17 cellular contexts compared by ENCODE assay signal in the genomic region with DNA sequence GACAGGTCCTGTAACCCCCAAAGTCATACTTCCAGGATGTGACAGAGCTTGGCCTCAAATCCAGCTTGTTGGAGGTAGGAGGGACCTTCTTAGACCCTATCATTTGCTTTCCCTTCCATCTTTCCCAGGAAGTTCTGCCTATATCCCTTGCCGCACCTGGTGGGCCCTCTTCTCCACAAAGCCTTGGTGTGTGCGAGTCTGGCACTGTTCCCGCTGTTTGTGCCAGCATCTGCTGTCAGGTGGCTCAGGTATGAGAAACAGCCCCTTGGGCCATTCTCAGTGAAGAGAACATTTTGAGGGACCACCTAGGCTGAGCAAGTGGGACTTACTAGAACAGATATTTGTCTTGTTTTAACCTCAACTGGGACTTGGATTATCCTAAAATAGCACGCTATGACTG. TPM values are rescaled to one million over a fixed set of nuclear protein-coding genes. Genes with fewer than 3 reads are reported as not detected.
DNase-seq lines count a peak whose midpoint lies in the region; ATAC-seq and TF ChIP-seq lines count a peak whose summit lies in the region.
"Had no signal": no experiment of that assay in that cellular context is flagged by ENCODE, and none has a peak within 500 bp of the region (broad histone marks: within the 10 kb centered on the region; RNA-seq: fewer than 3 reads in every experiment).

No MANE protein-coding gene starts in this region.

- H3K9me3 Mint-ChIP-seq in activated T-cell treated with anti-CD3 and anti-CD28 coated beads, Interleukin-2, amount 50 U/mL, for 72 hours, result no peaks in the 10 kb centered on the region
- H3K9me3 Mint-ChIP-seq in chondrocyte (ENCODE audit: low read depth) (no peaks in the 10 kb centered on the region), nephron (no peaks in the 10 kb centered on the region)
- H3K9me3 Mint-ChIP-seq: activated B cell treated with CpG ODN at 0.5 μM for 24 hours; CD8-positive, alpha-beta memory T cell; endodermal cell; stimulated activated naive CD8-positive, alpha-beta T cell treated with anti-CD3 and anti-CD28 coated beads, Interleukin-15, Interleukin-2, amounts not matched to agents 100 ng/mL and 50 ng/mL, for 24 hours had no signal

- TF ChIP-seq POLR2A in esophagus muscularis mucosa (IDR thresholded peaks at IDR 0.05; ENCODE audit: low read depth), result no peak

- TF ChIP-seq CTCF in chondrocyte (IDR thresholded peaks at IDR 0.05) (no peak), nephron (IDR thresholded peaks at IDR 0.05; ENCODE audit: unreplicated experiment in 3 of 3) (no peak), esophagus muscularis mucosa (IDR thresholded peaks at IDR 0.05) (no peak)

- peak overlapping the region; percentile 29 for H3K27ac Mint-ChIP-seq in activated T-cell treated with anti-CD3 and anti-CD28 coated beads, Interleukin-2, amount 50 U/mL, for 72 hours
- H3K27ac Mint-ChIP-seq in chondrocyte (ENCODE audit: unreplicated experiment) (peak overlapping the region; percentile 81), nephron (peak overlapping the region in 2 of 3 experiments; percentile 62 to 76)
- H3K27ac Mint-ChIP-seq: activated B cell treated with CpG ODN at 0.5 μM for 24 hours, endodermal cell had no signal

- H3K4me3 Mint-ChIP-seq in activated T-cell treated with anti-CD3 and anti-CD28 coated beads, Interleukin-2, amount 50 U/mL, for 72 hours, result peak overlapping the region in 1 of 2 donors; percentile 62
- no peak overlapping the region for H3K4me3 Mint-ChIP-seq in chondrocyte (ENCODE audit: unreplicated experiment)
- H3K4me3 Mint-ChIP-seq in nephron, result no peak overlapping the region
- H3K4me3 Mint-ChIP-seq: activated B cell treated with CpG ODN at 0.5 μM for 24 hours, endodermal cell had no signal

- H3K9me3 ChIP-seq in esophagus muscularis mucosa, result no peaks in the 10 kb centered on the region

- no peak for DNase-seq in activated T-cell treated with anti-CD3 and anti-CD28 coated beads, Interleukin-2, amount 50 U/mL, for 72 hours
- no peak for DNase-seq in activated T-cell treated with anti-CD3 and anti-CD28 coated beads, Interleukin-2, amount 50 U/mL, for 48 hours
- DNase-seq in chondrocyte (ENCODE audit: low spot score), result no peak
- DNase-seq in SIG-M5 treated with dmso at 0.1 percent for 504 hours (lab: John Stamatoyannopoulos, UW; ENCODE audit: unreplicated experiment), result no peak
- no peak for DNase-seq in esophagus muscularis mucosa (ENCODE audit: extremely low spot score)
- DNase-seq in H4 (ENCODE audit: low spot score), result no peak
- DNase-seq: activated B cell treated with CpG ODN at 0.5 μM for 24 hours; activated naive CD4-positive, alpha-beta T cell; CD8-positive, alpha-beta memory T cell; endodermal cell; KG1; NCI-H524 treated with DMSO at 0.1 percent for 48 hours had no signal

- TF ChIP-seq EP300 in esophagus muscularis mucosa (IDR thresholded peaks at IDR 0.05), result no peak

- H3K4me3 ChIP-seq in esophagus muscularis mucosa, result no peak overlapping the region

- peaks cover 0 to 17% (median 7%) of the 10 kb centered on the region in 4 donors for H3K4me1 ChIP-seq in esophagus muscularis mucosa

- intact Hi-C loops in esophagus muscularis mucosa (cut with DNase I), result no loop called here

- H3K4me1 Mint-ChIP-seq in activated T-cell treated with anti-CD3 and anti-CD28 coated beads, Interleukin-2, amount 50 U/mL, for 72 hours (ENCODE audit: low read depth), result peaks cover 31% of the 10 kb centered on the region
- H3K4me1 Mint-ChIP-seq in chondrocyte (ENCODE audit: low read depth), result peaks cover 26% of the 10 kb centered on the region
- H3K4me1 Mint-ChIP-seq in nephron, result peaks cover 20% of the 10 kb centered on the region
- H3K4me1 Mint-ChIP-seq: activated B cell treated with CpG ODN at 0.5 μM for 24 hours had no signal

- no peaks in the 10 kb centered on the region for H3K27me3 ChIP-seq in esophagus muscularis mucosa

- H3K27me3 Mint-ChIP-seq in activated T-cell treated with anti-CD3 and anti-CD28 coated beads, Interleukin-2, amount 50 U/mL, for 72 hours (ENCODE audit: low read depth), result peaks cover 5% of the 10 kb centered on the region
- H3K27me3 Mint-ChIP-seq in chondrocyte (ENCODE audit: low read depth) (no peaks in the 10 kb centered on the region), nephron (ENCODE audit: low read depth) (no peaks in the 10 kb centered on the region)
- H3K27me3 Mint-ChIP-seq: activated B cell treated with CpG ODN at 0.5 μM for 24 hours; CD8-positive, alpha-beta memory T cell; stimulated activated naive CD8-positive, alpha-beta T cell treated with anti-CD3 and anti-CD28 coated beads, Interleukin-15, Interleukin-2, amounts not matched to agents 100 ng/mL and 50 ng/mL, for 24 hours had no signal

- H3K27ac ChIP-seq in esophagus muscularis mucosa (replicated peaks in 1 of 4), result no peak overlapping the region

- ATAC-seq in activated T-cell treated with anti-CD3 and anti-CD28 coated beads, Interleukin-2, amount 50 U/mL, for 72 hours (replicated peaks in 1 of 2), result no peak
- ATAC-seq in HG03139 (IDR thresholded peaks at IDR 0.05; ENCODE audit: unreplicated experiment), result no peak

- 98% methylated on average over 4 of the region's 4 CpGs for WGBS in esophagus muscularis mucosa

- H3K36me3 Mint-ChIP-seq in activated T-cell treated with anti-CD3 and anti-CD28 coated beads, Interleukin-2, amount 50 U/mL, for 72 hours (ENCODE audit: insufficient read depth in 2 of 2), result no peaks in the 10 kb centered on the region
- H3K36me3 Mint-ChIP-seq in chondrocyte (ENCODE audit: low read depth) (no peaks in the 10 kb centered on the region), nephron (ENCODE audit: low read depth) (no peaks in the 10 kb centered on the region)
- H3K36me3 Mint-ChIP-seq: CD8-positive, alpha-beta memory T cell had no signal

- H3K36me3 ChIP-seq in esophagus muscularis mucosa, result no peaks in the 10 kb centered on the region

RNA-seq across cellular contexts. Expression of a gene that starts 1.3 kb away (rescaled TPM):
- 1 to 10 TPM in 1 of 2 donors, under 1 TPM in 1; 0.94 to 5.5 TPM for total RNA-seq in activated T-cell treated with anti-CD3 and anti-CD28 coated beads, Interleukin-2, amount 50 U/mL, for 72 hours
- total RNA-seq in chondrocyte (0.42 to 1.6 TPM (median 0.92 TPM) in 3 replicates), esophagus muscularis mucosa (1 to 10 TPM in 3 of 4 donors, under 1 TPM in 1; 0.99 to 1.7 (median 1.2) TPM)
- not detected in 2 replicates for total RNA-seq in H4 (2014; rRNA removed; shearing (Covaris generic))

RNA-seq across cellular contexts. Expression of a gene that starts 13.0 kb away (rescaled TPM):
- total RNA-seq in activated T-cell treated with anti-CD3 and anti-CD28 coated beads, Interleukin-2, amount 50 U/mL, for 72 hours, result under 1 TPM; 0.41 to 0.93 TPM
- total RNA-seq in chondrocyte (20.8 to 26.4 TPM (median 21.3 TPM) in 3 replicates), esophagus muscularis mucosa (10 to 100 TPM; 40.3 to 60.4 (median 51.3) TPM)
- total RNA-seq in H4 (2014; rRNA removed; shearing (Covaris generic)), result 23.0 and 32.4 TPM in 2 replicates

RNA-seq across cellular contexts. Expression of a gene that starts 13.5 kb away (rescaled TPM):
- 10 to 100 TPM; 34.6 to 39.4 TPM for total RNA-seq in activated T-cell treated with anti-CD3 and anti-CD28 coated beads, Interleukin-2, amount 50 U/mL, for 72 hours
- total RNA-seq in chondrocyte (20.3 to 25.1 TPM (median 24.5 TPM) in 3 replicates), esophagus muscularis mucosa (10 to 100 TPM; 17.9 to 39.8 (median 26.4) TPM)
- total RNA-seq in H4 (2014; rRNA removed; shearing (Covaris generic)), result 35.7 and 46.1 TPM in 2 replicates

RNA-seq across cellular contexts. Expression of a gene that starts 23.9 kb away (rescaled TPM):
- total RNA-seq in activated T-cell treated with anti-CD3 and anti-CD28 coated beads, Interleukin-2, amount 50 U/mL, for 72 hours, result under 1 TPM in 1 of 2 donors, not detected in 1; 0.65 TPM
- total RNA-seq in chondrocyte (not detected in 3 replicates), esophagus muscularis mucosa (1 to 10 TPM in 2 of 4 donors, under 1 TPM in 2; 0.78 to 2.4 (median 1.0) TPM)
- total RNA-seq in H4 (2014; rRNA removed; shearing (Covaris generic)), result not detected in 2 replicates
- total RNA-seq: A673; activated B cell treated with CpG ODN at 0.5 μM for 24 hours; CD8-positive, alpha-beta memory T cell; endodermal cell; frontal cortex had no signal

RNA-seq across cellular contexts. Expression of a gene that starts 29.7 kb away (rescaled TPM):
- 10 to 100 TPM; 18.8 to 25.3 TPM for total RNA-seq in activated T-cell treated with anti-CD3 and anti-CD28 coated beads, Interleukin-2, amount 50 U/mL, for 72 hours
- total RNA-seq in chondrocyte, result 26.5 to 29.9 TPM (median 28.2 TPM) in 3 replicates
- total RNA-seq in esophagus muscularis mucosa, result 10 to 100 TPM; 38.6 to 62.9 (median 52.0) TPM
- total RNA-seq in H4 (2014; rRNA removed; shearing (Covaris generic)), result 7.4 and 8.7 TPM in 2 replicates

Comparison
In these comparisons a context has a peak if more than half of its experiments do, and no peak if none do; other contexts are left out.
1. H3K27ac Mint-ChIP-seq: peak in every context shown above with its lines; median percentile 81 in chondrocyte; 69 in nephron; 29 in activated T-cell treated with anti-CD3 and anti-CD28 coated beads, Interleukin-2, amount 50 U/mL, for 72 hours.
2. RNA of a gene that starts 13.0 kb away (total RNA-seq): 40.3 to 60.4 TPM in esophagus muscularis mucosa, 23.0 to 32.4 TPM in H4 and 20.8 to 26.4 TPM in chondrocyte; 0.41 to 0.93 TPM in activated T-cell treated with anti-CD3 and anti-CD28 coated beads, Interleukin-2, amount 50 U/mL, for 72 hours; every median in the first group is over 10 times any median in the second.